1 cellular context compared by ENCODE assay signal in genomic region chr3:98532709-98533571, GRCh38.
TF ChIP-seq lines count a peak whose summit lies in the region.

No MANE protein-coding gene starts in this region.

TF ChIP-seq in GM23338, 12 proteins besides CTCF, POLR2A, EP300 and RAD21 (continued from another document):
- TF ChIP-seq REST (IDR thresholded peaks at IDR 0.05; ENCODE audit: unreplicated experiment) (no peak), EZH2 (IDR thresholded peaks at IDR 0.05; ENCODE audit: low read depth, unreplicated experiment) (no peak), NANOG (IDR thresholded peaks at IDR 0.05; ENCODE audit: borderline replicate concordance) (no peak), ZNF462 (CRISPR knock-in tag; IDR thresholded peaks at IDR 0.05) (no peak), ZNF114 (CRISPR knock-in tag; IDR thresholded peaks at IDR 0.05) (no peak), JUNB (IDR thresholded peaks at IDR 0.05; ENCODE audit: unreplicated experiment) (no peak), POLR2AphosphoS5 (IDR thresholded peaks at IDR 0.05; ENCODE audit: low read depth) (no peak), CREB1 (CRISPR knock-in tag; IDR thresholded peaks at IDR 0.05; ENCODE audit: low read depth) (no peak), STAT1 (IDR thresholded peaks at IDR 0.05; ENCODE audit: unreplicated experiment) (no peak), ETS1 (IDR thresholded peaks at IDR 0.05) (no peak), ZNF331 (CRISPR knock-in tag; IDR thresholded peaks at IDR 0.05; ENCODE audit: low read depth) (no peak)
